In genomic region chr14:104974146-104974541, GRCh38 we compare ENCODE assay signal across 1 cellular context.
TF ChIP-seq lines count a peak whose summit lies in the region.

No MANE protein-coding gene starts in this region.

TF ChIP-seq in endothelial cell of umbilical vein, 7 proteins besides CTCF, POLR2A, EP300 and RAD21:
- TF ChIP-seq GATA2 (IDR thresholded peaks at IDR 0.05; ENCODE audit: insufficient read depth, insufficient read length, low read depth, low read length), result no peak
- TF ChIP-seq POLR2AphosphoS5 (IDR thresholded peaks at IDR 0.05; ENCODE audit: insufficient read depth, low read depth, low read length), result no peak
- no peak for TF ChIP-seq FOS (IDR thresholded peaks at IDR 0.05; ENCODE audit: borderline replicate concordance, insufficient read depth, low read length)
- TF ChIP-seq JUN (IDR thresholded peaks at IDR 0.05; ENCODE audit: borderline replicate concordance, insufficient read depth, insufficient read length, low read depth), result no peak
